14 cellular contexts compared by ENCODE assay signal in genomic region chr10:119409906-119410305, GRCh38.
DNase-seq lines count a peak whose midpoint lies in the region; ATAC-seq and TF ChIP-seq lines count a peak whose summit lies in the region.
"Had no signal": no experiment of that assay in that cellular context is flagged by ENCODE, and none has a peak within 500 bp of the region (broad histone marks: within the 10 kb centered on the region; RNA-seq: fewer than 3 reads in every experiment).

No MANE protein-coding gene starts in this region.

- H3K4ac ChIP-seq in trophoblast cell (ENCODE audit: low read depth, low read length): no peak overlapping the region

- peaks cover 5% of the 10 kb centered on the region for H3K79me1 ChIP-seq in trophoblast cell (ENCODE audit: low read length)

- H3K4me3 Mint-ChIP-seq in activated naive CD4-positive, alpha-beta T cell treated with anti-CD3 and anti-CD28 coated beads for 36 hours: no peak overlapping the region
- H3K4me3 Mint-ChIP-seq: activated naive CD8-positive, alpha-beta T cell treated with anti-CD3 and anti-CD28 coated beads, Interleukin-2, amount 10 ng/mL, durations not matched to agents 7 days and 5 days had no signal

- H3K9ac ChIP-seq in trophoblast cell (ENCODE audit: low read length): no peak overlapping the region

- H3K27me3 Mint-ChIP-seq in activated naive CD4-positive, alpha-beta T cell treated with anti-CD3 and anti-CD28 coated beads for 36 hours (ENCODE audit: low read depth): no peaks in the 10 kb centered on the region
- H3K27me3 Mint-ChIP-seq: activated naive CD8-positive, alpha-beta T cell treated with anti-CD3 and anti-CD28 coated beads, Interleukin-2, amount 10 ng/mL, durations not matched to agents 7 days and 5 days had no signal

- H3K23ac ChIP-seq in trophoblast cell (ENCODE audit: low read length): no peak overlapping the region

- intact Hi-C loops in left colon (cut with DNase I, micrococcal nuclease): loop anchor here in 1 of 2 donors (10.0 kb wide), 1 partner anchor 205 kb away; the partner anchor contains the start of gene GRK5
- intact Hi-C loops in activated naive CD4-positive, alpha-beta T cell treated with anti-CD3 and anti-CD28 coated beads for 36 hours (cut with micrococcal nuclease): no loop called here

- H3K4me1 Mint-ChIP-seq in activated naive CD4-positive, alpha-beta T cell treated with anti-CD3 and anti-CD28 coated beads for 36 hours (ENCODE audit: low read depth): peaks cover 5% of the 10 kb centered on the region

- DNase-seq in AG04450 (ENCODE audit: low read depth, low spot score) (peak; percentile 66), dermis microvascular lymphatic vessel endothelial cell (ENCODE audit: low read depth in 2 of 2) (peak; percentile 93 to 95), left colon (peak; percentile 37 to 60), trophoblast cell (peak; percentile 69 to 77), HCEC 1CT (no peak)
- DNase-seq in activated naive CD4-positive, alpha-beta T cell treated with anti-CD3 and anti-CD28 coated beads for 36 hours: no peak
- DNase-seq: 8988T; activated naive CD8-positive, alpha-beta T cell treated with anti-CD3 and anti-CD28 coated beads, Interleukin-2, amount 10 ng/mL, durations not matched to agents 7 days and 5 days; COR-L47; NCI-H510A treated with DMSO at 0.1 percent for 48 hours; RPMI8226 had no signal

- CTCF ChIA-PET in AG04450 (lab: Charles Lee): no interaction called here
- CTCF ChIA-PET in activated naive CD4-positive, alpha-beta T cell treated with anti-CD3 and anti-CD28 coated beads for 36 hours (lab: Charles Lee): interaction anchor here (0.7 kb wide), 1 partner anchor 203 kb away, joined by 3 read pairs; no protein-coding TSS in a partner anchor

- no peak overlapping the region for H2AK5ac ChIP-seq in trophoblast cell (ENCODE audit: low read length)

- ATAC-seq in left colon: peak; percentile 14
- ATAC-seq in HG02870 (IDR thresholded peaks at IDR 0.05; ENCODE audit: unreplicated experiment): no peak
- no peak for ATAC-seq in GM21786 (IDR thresholded peaks at IDR 0.05; ENCODE audit: unreplicated experiment)

- H3K4me3 ChIP-seq in AG04450 (ENCODE audit: low read depth, low read length) (no peak overlapping the region), trophoblast cell (ENCODE audit: low read depth, low read length) (no peak overlapping the region)

- H3K27ac Mint-ChIP-seq in activated naive CD4-positive, alpha-beta T cell treated with anti-CD3 and anti-CD28 coated beads for 36 hours: no peak overlapping the region
- H3K27ac Mint-ChIP-seq: activated naive CD8-positive, alpha-beta T cell treated with anti-CD3 and anti-CD28 coated beads, Interleukin-2, amount 10 ng/mL, durations not matched to agents 7 days and 5 days had no signal

- no peak overlapping the region for H4K12ac ChIP-seq in trophoblast cell (ENCODE audit: low read depth, low read length)

- H2BK12ac ChIP-seq in trophoblast cell (ENCODE audit: low read length): no peak overlapping the region

- H3K36me3 Mint-ChIP-seq in activated naive CD4-positive, alpha-beta T cell treated with anti-CD3 and anti-CD28 coated beads for 36 hours (ENCODE audit: low read depth): no peaks in the 10 kb centered on the region
- H3K36me3 Mint-ChIP-seq: activated naive CD8-positive, alpha-beta T cell treated with anti-CD3 and anti-CD28 coated beads, Interleukin-2, amount 10 ng/mL, durations not matched to agents 7 days and 5 days had no signal

- H3K27me3 ChIP-seq in AG04450 (ENCODE audit: control insufficient read depth, insufficient read depth, low read length) (no peaks in the 10 kb centered on the region), trophoblast cell (ENCODE audit: insufficient read depth, low read length) (no peaks in the 10 kb centered on the region)

- no peak overlapping the region for H3K14ac ChIP-seq in trophoblast cell (ENCODE audit: low read length)

- H3K27ac ChIP-seq in AG04450 (ENCODE audit: low read depth, low read length) (peak overlapping the region; percentile 83), trophoblast cell (ENCODE audit: low read depth, low read length) (no peak overlapping the region)
- H3K27ac ChIP-seq: HL-60 had no signal

- H3K4me2 ChIP-seq in trophoblast cell (ENCODE audit: low read length): no peak overlapping the region

- WGBS in trophoblast cell (ENCODE audit: extremely low coverage, insufficient coverage, insufficient read length): no CpG with 5 or more reads among the region's 18 CpGs

- no peaks in the 10 kb centered on the region for H3K9me3 Mint-ChIP-seq in activated naive CD4-positive, alpha-beta T cell treated with anti-CD3 and anti-CD28 coated beads for 36 hours
- H3K9me3 Mint-ChIP-seq: activated naive CD8-positive, alpha-beta T cell treated with anti-CD3 and anti-CD28 coated beads, Interleukin-2, amount 10 ng/mL, durations not matched to agents 7 days and 5 days had no signal

- H3K79me2 ChIP-seq in trophoblast cell (ENCODE audit: control insufficient read depth, insufficient read depth, low read length, poor library complexity): no peaks in the 10 kb centered on the region

- no peak overlapping the region for H2AFZ ChIP-seq in trophoblast cell (ENCODE audit: insufficient read depth, low read length, poor library complexity)

- TF ChIP-seq CTCF in AG04450 (IDR thresholded peaks at IDR 0.05; ENCODE audit: low read depth, low read length): no peak

- H3K18ac ChIP-seq in trophoblast cell (ENCODE audit: low read length): no peak overlapping the region

- peaks cover 5% of the 10 kb centered on the region; the same call in 1 of the 2 replicates for H3K9me3 ChIP-seq in AG04450 (ENCODE audit: control insufficient read depth, insufficient read depth, low read length)
- no peaks in the 10 kb centered on the region for H3K9me3 ChIP-seq in trophoblast cell (ENCODE audit: insufficient read depth, low read depth, low read length)

- no peak overlapping the region for H4K8ac ChIP-seq in trophoblast cell (ENCODE audit: low read depth, low read length)

- H2BK5ac ChIP-seq in trophoblast cell (ENCODE audit: low read depth, low read length, poor library complexity): no peak overlapping the region

- no peak overlapping the region for H2BK120ac ChIP-seq in trophoblast cell (ENCODE audit: insufficient read depth, low read length, poor library complexity)

- no peak overlapping the region for H4K91ac ChIP-seq in trophoblast cell (ENCODE audit: low read depth, low read length)

- peaks cover 16 to 22% of the 10 kb centered on the region in 2 experiments for H3K4me1 ChIP-seq in trophoblast cell (ENCODE audit: control insufficient read depth in 1 of 2, insufficient read depth in 2 of 2, low read length in 2 of 2)

- POLR2A ChIA-PET in AG04450 (lab: Yijun Ruan, JAX): interaction anchor here (1.7 kb wide), 1 partner anchor 8 kb away, joined by 8 read pairs; no protein-coding TSS in a partner anchor

- no peaks in the 10 kb centered on the region for H3K36me3 ChIP-seq in trophoblast cell (ENCODE audit: control insufficient read depth in 1 of 2, insufficient read depth in 2 of 2, low read length in 2 of 2)

Comparison
In these comparisons a context has a peak if more than half of its experiments do, and no peak if none do; other contexts are left out.
1. DNase-seq: peak in AG04450 (single experiment), dermis microvascular lymphatic vessel endothelial cell (2 of 2), left colon (2 of 2) and trophoblast cell (2 of 2); none in HCEC 1CT (single experiment) and activated naive CD4-positive, alpha-beta T cell treated with anti-CD3 and anti-CD28 coated beads for 36 hours (single experiment).